Comparison of ENCODE assay signal across 8 cellular contexts in the genomic region with DNA sequence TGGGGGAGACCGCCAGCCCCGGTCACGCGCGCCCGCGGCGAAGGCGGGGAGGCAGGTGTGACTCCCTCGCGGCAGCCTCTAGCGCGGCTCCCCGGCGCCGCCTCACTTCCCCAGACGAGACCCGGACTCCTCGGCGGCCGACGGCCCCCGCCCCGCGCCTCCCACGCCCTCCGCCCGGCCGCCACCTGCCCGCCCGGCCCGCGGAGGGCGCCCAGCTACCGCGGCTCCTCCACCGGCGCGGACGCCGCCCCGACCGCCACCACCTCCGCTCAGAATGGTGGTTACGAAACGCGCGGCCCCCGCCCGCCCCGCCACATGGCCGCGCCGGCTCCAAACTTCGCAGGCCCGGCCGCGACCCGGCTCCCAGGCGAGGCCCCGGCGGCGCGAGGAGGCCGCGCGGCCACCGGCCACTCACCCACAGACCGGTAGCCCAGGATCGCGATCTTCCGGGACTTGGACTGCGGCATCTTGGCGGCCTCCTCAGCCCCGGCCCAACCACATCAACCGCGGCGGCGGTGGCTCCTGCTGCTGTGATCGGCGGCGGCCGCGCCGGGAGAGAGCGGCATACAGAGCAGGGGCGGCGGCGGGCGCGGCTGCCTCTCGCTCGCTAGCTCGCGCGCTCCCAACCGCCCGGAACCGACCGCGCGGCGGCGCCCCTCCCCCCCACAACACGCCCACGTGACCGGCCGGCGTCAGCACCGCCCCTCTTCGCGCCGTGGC. TPM values are rescaled to one million over a fixed set of nuclear protein-coding genes. Genes with fewer than 3 reads are reported as not detected.
DNase-seq lines count a peak whose midpoint lies in the region; ATAC-seq and TF ChIP-seq lines count a peak whose summit lies in the region.
"Not testable (repeated sequence)": the region's sequence is repeated elsewhere in the genome, so short reads cannot be mapped to it uniquely, and the experiment has no call there.

No MANE protein-coding gene starts in this region.

- H3F3A ChIP-seq in DOHH2 (ENCODE audit: control insufficient read depth, insufficient read depth) = not testable (repeated sequence)

- DNase-seq in T-helper 2 cell treated with Interferon-gamma antibody and Interleukin-4, amounts not matched to agents 5 μg/mL and 100 μg/mL, for 36 hours (ENCODE audit: low spot score) = peak; percentile 69
- DNase-seq in activated naive CD8-positive, alpha-beta T cell treated with anti-CD3 and anti-CD28 coated beads, Interleukin-2, amount 50 U/mL, for 16 hours (ENCODE audit: low read depth, low spot score) = peak; percentile 23
- peak in 41 of 42 donors; percentile 33 to 78 (median 56) for DNase-seq in head of caudate nucleus
- DNase-seq in neuronal stem cell (ENCODE audit: low spot score) = not testable (repeated sequence)
- peak; percentile 50 for DNase-seq in stimulated activated naive B cell treated with anti-CD40 and anti-IgM and Interleukin-4, amounts not matched to agents 10 μg/mL and 1 μg/mL and 100 μg/mL, for 72 hours

- peak overlapping the region; percentile 96 for H3K4me3 Mint-ChIP-seq in T-helper 2 cell treated with Interferon-gamma antibody and Interleukin-4, amounts not matched to agents 5 μg/mL and 100 μg/mL, for 36 hours
- peak overlapping the region; percentile 85 to 92 for H3K4me3 Mint-ChIP-seq in stimulated activated naive B cell treated with anti-CD40 and anti-IgM and Interleukin-4, amounts not matched to agents 10 μg/mL and 1 μg/mL and 100 μg/mL, for 72 hours

- H4K91ac ChIP-seq in neuronal stem cell (ENCODE audit: low read depth, low read length, poor library complexity) = not testable (repeated sequence)

- peak; percentile 48 for ATAC-seq in GM21619 (IDR thresholded peaks at IDR 0.05; ENCODE audit: unreplicated experiment)
- peak; percentile 66 to 76 for ATAC-seq in stimulated activated naive B cell treated with anti-CD40 and anti-IgM and Interleukin-4, amounts not matched to agents 10 μg/mL and 1 μg/mL and 100 μg/mL, for 72 hours (replicated peaks)

- H3K9me2 ChIP-seq in DOHH2 (replicated peaks; ENCODE audit: control insufficient read depth, low read length) = not testable (repeated sequence)

- not testable (repeated sequence) for H3K14ac ChIP-seq in neuronal stem cell (ENCODE audit: low read length)

- peaks cover 51% of the 10 kb centered on the region for H3K79me2 ChIP-seq in DOHH2 (ENCODE audit: control insufficient read depth, low read length)

- H3K9ac ChIP-seq in HUES48 (ENCODE audit: low read depth, low read length) = peak overlapping the region; percentile 95
- peak overlapping the region; percentile 92 for H3K9ac ChIP-seq in neuronal stem cell (ENCODE audit: low read depth, low read length, poor library complexity)

- H4K20me1 ChIP-seq in DOHH2 (ENCODE audit: control insufficient read depth, insufficient read depth, low read depth, low read length) = peaks cover 38% of the 10 kb centered on the region

- intact Hi-C loops in head of caudate nucleus (cut with DNase I) = not testable (repeated sequence)

- H3K4ac ChIP-seq in neuronal stem cell (ENCODE audit: low read length) = not testable (repeated sequence)

- WGBS in neuronal stem cell (ENCODE audit: extremely low coverage in 2 of 2, insufficient read length in 2 of 2, insufficient replicate concordance in 1 of 2), 2 donors = no CpG with 5 or more reads among the region's 113 CpGs

- H3K4me1 ChIP-seq in DOHH2 (ENCODE audit: control insufficient read depth, low read length) (peaks cover 25% of the 10 kb centered on the region), HUES48 (ENCODE audit: control insufficient read depth, insufficient read depth, low read length) (peaks cover 14% of the 10 kb centered on the region; the same call in 1 of the 2 replicates)
- H3K4me1 ChIP-seq in neuronal stem cell (ENCODE audit: control insufficient read depth in 2 of 2, insufficient read depth in 1 of 2, low read depth in 1 of 2, low read length in 2 of 2) = not testable (repeated sequence)

- H3K4me1 Mint-ChIP-seq in T-helper 2 cell treated with Interferon-gamma antibody and Interleukin-4, amounts not matched to agents 5 μg/mL and 100 μg/mL, for 36 hours (ENCODE audit: low read depth) = peaks cover 28% of the 10 kb centered on the region
- H3K4me1 Mint-ChIP-seq in stimulated activated naive B cell treated with anti-CD40 and anti-IgM and Interleukin-4, amounts not matched to agents 10 μg/mL and 1 μg/mL and 100 μg/mL, for 72 hours = peaks cover 26 to 45% of the 10 kb centered on the region in 2 donors

- not testable (repeated sequence) for H3K79me1 ChIP-seq in neuronal stem cell (ENCODE audit: low read depth, low read length)

- peak overlapping the region; percentile 70 for H3K23ac ChIP-seq in neuronal stem cell (ENCODE audit: low read depth, low read length, poor library complexity)

- H3K27ac Mint-ChIP-seq in T-helper 2 cell treated with Interferon-gamma antibody and Interleukin-4, amounts not matched to agents 5 μg/mL and 100 μg/mL, for 36 hours = peak overlapping the region; percentile 99
- peak overlapping the region; percentile 94 for H3K27ac Mint-ChIP-seq in stimulated activated naive B cell treated with anti-CD40 and anti-IgM and Interleukin-4, amounts not matched to agents 10 μg/mL and 1 μg/mL and 100 μg/mL, for 72 hours

- H3K9me3 ChIP-seq in DOHH2 (ENCODE audit: control insufficient read depth, insufficient read depth, low read length); HUES48 (ENCODE audit: control insufficient read depth, insufficient read depth, low read length): not testable (repeated sequence)
- H3K9me3 ChIP-seq in neuronal stem cell (replicated peaks in 1 of 2; ENCODE audit: control insufficient read depth in 2 of 2, insufficient read depth in 1 of 2, low read depth in 1 of 2, low read length in 2 of 2) = peaks cover 2 to 24% of the 10 kb centered on the region in 2 donors

- TF ChIP-seq CTCF in DOHH2 (IDR thresholded peaks at IDR 0.05; ENCODE audit: low read depth, low read length, poor library complexity, severe bottlenecking) = not testable (repeated sequence)

- H2AFZ ChIP-seq in neuronal stem cell (ENCODE audit: low read length) = peak overlapping the region; percentile 81

- peaks cover 17% of the 10 kb centered on the region for H3K36me3 Mint-ChIP-seq in T-helper 2 cell treated with Interferon-gamma antibody and Interleukin-4, amounts not matched to agents 5 μg/mL and 100 μg/mL, for 36 hours (ENCODE audit: low read depth)
- peaks cover 12 to 22% of the 10 kb centered on the region in 2 donors for H3K36me3 Mint-ChIP-seq in stimulated activated naive B cell treated with anti-CD40 and anti-IgM and Interleukin-4, amounts not matched to agents 10 μg/mL and 1 μg/mL and 100 μg/mL, for 72 hours

- peak overlapping the region; percentile 74 for H2AK5ac ChIP-seq in neuronal stem cell (ENCODE audit: low read depth, low read length)

- H3K36me3 ChIP-seq in DOHH2 (ENCODE audit: control insufficient read depth, low read length) (peaks cover 38% of the 10 kb centered on the region), neuronal stem cell (replicated peaks in 1 of 2; ENCODE audit: control insufficient read depth in 2 of 2, insufficient read depth in 2 of 2, low read length in 2 of 2) (peaks cover 0 to 20% of the 10 kb centered on the region in 2 donors)
- H3K36me3 ChIP-seq in HUES48 (ENCODE audit: control insufficient read depth, insufficient read depth, low read length) = not testable (repeated sequence)

- not testable (repeated sequence) for H3K27me3 Mint-ChIP-seq in T-helper 2 cell treated with Interferon-gamma antibody and Interleukin-4, amounts not matched to agents 5 μg/mL and 100 μg/mL, for 36 hours (ENCODE audit: low read depth); stimulated activated naive B cell treated with anti-CD40 and anti-IgM and Interleukin-4, amounts not matched to agents 10 μg/mL and 1 μg/mL and 100 μg/mL, for 72 hours

- H2BK120ac ChIP-seq in neuronal stem cell (ENCODE audit: low read depth, low read length) = not testable (repeated sequence)

- H3K4me2 ChIP-seq in DOHH2 (ENCODE audit: low read length) = peak overlapping the region; percentile 83
- peak overlapping the region; percentile 87 for H3K4me2 ChIP-seq in neuronal stem cell (ENCODE audit: insufficient read depth, low read length, poor library complexity, severe bottlenecking)

- peak overlapping the region; percentile 97 for H3K18ac ChIP-seq in neuronal stem cell (ENCODE audit: low read length)

- H3K27ac ChIP-seq in DOHH2 (ENCODE audit: low read depth, low read length) = peak overlapping the region; percentile 80
- peak overlapping the region; percentile 97 for H3K27ac ChIP-seq in HUES48 (ENCODE audit: low read depth, low read length)
- H3K27ac ChIP-seq in neuronal stem cell (replicated peaks; ENCODE audit: low read length) = peak overlapping the region; percentile 88

- H3K27me3 ChIP-seq in DOHH2 (ENCODE audit: control insufficient read depth, low read length); HUES48 (ENCODE audit: control insufficient read depth, insufficient read depth, low read length); neuronal stem cell (ENCODE audit: control insufficient read depth in 3 of 3, insufficient read depth in 3 of 3, low read depth in 1 of 3, low read length in 3 of 3): not testable (repeated sequence)

- peak overlapping the region; percentile 93 for H3K4me3 ChIP-seq in DOHH2 (ENCODE audit: low read length)
- H3K4me3 ChIP-seq in HUES48 (ENCODE audit: low read depth, low read length) = peak overlapping the region; percentile 79
- H3K4me3 ChIP-seq in neuronal stem cell (ENCODE audit: low read length in 2 of 2) = peak overlapping the region; percentile 77 to 95

- H3K9me3 Mint-ChIP-seq in T-helper 2 cell treated with Interferon-gamma antibody and Interleukin-4, amounts not matched to agents 5 μg/mL and 100 μg/mL, for 36 hours; stimulated activated naive B cell treated with anti-CD40 and anti-IgM and Interleukin-4, amounts not matched to agents 10 μg/mL and 1 μg/mL and 100 μg/mL, for 72 hours: not testable (repeated sequence)

- not testable (repeated sequence) for H4K8ac ChIP-seq in neuronal stem cell (ENCODE audit: low read depth, low read length)

- not testable (repeated sequence) for H2BK12ac ChIP-seq in neuronal stem cell (ENCODE audit: low read length)

- H2BK15ac ChIP-seq in neuronal stem cell (ENCODE audit: low read length) = peak overlapping the region; percentile 11

- H2BK5ac ChIP-seq in neuronal stem cell (ENCODE audit: low read length) = not testable (repeated sequence)

RNA-seq across cellular contexts. Expression of a gene that starts 0.5 kb away (rescaled TPM):
- 104 TPM for polyA plus RNA-seq in neuronal stem cell (2013, experiment 1 of 2)
- 103 TPM for polyA plus RNA-seq in neuronal stem cell (2013, experiment 2 of 2)
